ENCODE assay signal across 8 cellular contexts in the genomic region with DNA sequence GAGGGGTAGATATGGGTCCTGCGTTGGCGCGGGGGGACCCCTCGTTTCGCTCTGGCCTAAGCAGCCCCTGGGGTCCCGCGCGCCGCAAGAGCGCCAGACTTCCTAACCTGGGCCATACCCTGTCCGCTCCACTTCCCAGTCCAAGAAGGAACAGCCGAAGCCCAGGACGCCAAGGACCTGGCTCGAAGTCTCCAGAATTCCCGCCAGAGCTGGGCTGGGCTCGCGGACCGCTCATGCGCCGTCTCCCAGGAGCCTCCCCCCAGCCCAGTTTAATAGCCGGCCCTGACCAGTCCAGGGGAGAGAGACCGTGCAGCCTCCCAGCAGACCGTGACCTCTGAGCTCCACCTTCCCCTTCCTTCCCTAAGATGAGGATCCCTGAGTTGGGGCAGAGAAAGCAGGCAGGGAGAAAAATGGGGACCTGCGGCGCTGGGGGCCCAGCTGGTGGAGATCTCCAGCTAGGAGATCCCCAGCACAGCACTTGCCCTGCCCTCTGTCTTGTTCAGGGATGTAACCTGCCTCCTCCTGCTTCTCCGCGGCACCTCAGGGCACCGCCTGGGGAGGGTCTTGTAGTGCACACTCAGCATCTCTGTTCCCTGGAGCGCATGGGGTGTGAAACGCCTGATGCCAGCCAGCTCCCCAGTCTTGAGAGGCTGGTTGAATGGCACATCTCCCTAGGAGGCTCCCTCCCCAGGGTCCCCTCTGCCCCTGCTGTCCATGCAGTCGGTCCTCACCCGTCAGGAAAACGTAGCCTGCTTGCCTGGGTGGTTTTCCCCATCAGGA. TPM values are rescaled to one million over a fixed set of nuclear protein-coding genes. Genes with fewer than 3 reads are reported as not detected.
DNase-seq lines count a peak whose midpoint lies in the region; ATAC-seq and TF ChIP-seq lines count a peak whose summit lies in the region.

No MANE protein-coding gene starts in this region.

- H3K4me3 Mint-ChIP-seq in brain = peak overlapping the region; percentile 84 to 87 (median 84)
- H3K4me3 Mint-ChIP-seq in stimulated activated naive CD8-positive, alpha-beta T cell treated with anti-CD3 and anti-CD28 coated beads, Interleukin-15, Interleukin-2, amounts not matched to agents 100 ng/mL and 50 ng/mL, for 24 hours = peak overlapping the region; percentile 84

- peaks cover 40% of the 10 kb centered on the region for H3K4me1 Mint-ChIP-seq in brain
- peaks cover 40% of the 10 kb centered on the region for H3K4me1 Mint-ChIP-seq in stimulated activated naive CD8-positive, alpha-beta T cell treated with anti-CD3 and anti-CD28 coated beads, Interleukin-15, Interleukin-2, amounts not matched to agents 100 ng/mL and 50 ng/mL, for 24 hours (ENCODE audit: low read depth)

- ATAC-seq in GM19397 (IDR thresholded peaks at IDR 0.05; ENCODE audit: unreplicated experiment) (no peak), GM19035 (IDR thresholded peaks at IDR 0.05; ENCODE audit: unreplicated experiment) (no peak), HG03108 (IDR thresholded peaks at IDR 0.05; ENCODE audit: unreplicated experiment) (no peak)

- H3K36me3 ChIP-seq in kidney epithelial cell (ENCODE audit: control insufficient read depth, insufficient read depth, low read length) = no peaks in the 10 kb centered on the region

- peak overlapping the region; percentile 20 to 67 (median 59) for H3K27ac Mint-ChIP-seq in brain
- peak overlapping the region; percentile 76 for H3K27ac Mint-ChIP-seq in stimulated activated naive CD8-positive, alpha-beta T cell treated with anti-CD3 and anti-CD28 coated beads, Interleukin-15, Interleukin-2, amounts not matched to agents 100 ng/mL and 50 ng/mL, for 24 hours

- peak overlapping the region; percentile 90 for H3K4me3 ChIP-seq in AG09309 (ENCODE audit: control insufficient read depth, low read depth, low read length)
- H3K4me3 ChIP-seq in kidney epithelial cell (ENCODE audit: low read depth, low read length) = peak overlapping the region; percentile 92

- H3K27me3 ChIP-seq in kidney epithelial cell (ENCODE audit: control insufficient read depth, insufficient read depth, low read length) = peaks cover 5% of the 10 kb centered on the region

- DNase-seq in AG09309 (ENCODE audit: low read depth) = no peak
- DNase-seq in HK-2 (ENCODE audit: unreplicated experiment) = peak; percentile 62
- no peak for DNase-seq in kidney epithelial cell (ENCODE audit: low read depth)

- no peaks in the 10 kb centered on the region for H3K36me3 Mint-ChIP-seq in brain
- H3K36me3 Mint-ChIP-seq in stimulated activated naive CD8-positive, alpha-beta T cell treated with anti-CD3 and anti-CD28 coated beads, Interleukin-15, Interleukin-2, amounts not matched to agents 100 ng/mL and 50 ng/mL, for 24 hours (ENCODE audit: low read depth) = peaks cover 9% of the 10 kb centered on the region

- H3K27me3 Mint-ChIP-seq in brain = peaks cover 5% of the 10 kb centered on the region
- no peaks in the 10 kb centered on the region for H3K27me3 Mint-ChIP-seq in stimulated activated naive CD8-positive, alpha-beta T cell treated with anti-CD3 and anti-CD28 coated beads, Interleukin-15, Interleukin-2, amounts not matched to agents 100 ng/mL and 50 ng/mL, for 24 hours

- TF ChIP-seq CTCF in AG09309 (IDR thresholded peaks at IDR 0.05; ENCODE audit: control insufficient read depth, insufficient read depth, low read depth, low read length, missing control alignments) (no peak), brain (conservative IDR thresholded peaks at IDR 0.05) (no peak), kidney epithelial cell (IDR thresholded peaks at IDR 0.05; ENCODE audit: insufficient read depth, low read length, poor library complexity, severe bottlenecking) (no peak)

- no peaks in the 10 kb centered on the region for H3K9me3 Mint-ChIP-seq in brain
- no peaks in the 10 kb centered on the region for H3K9me3 Mint-ChIP-seq in stimulated activated naive CD8-positive, alpha-beta T cell treated with anti-CD3 and anti-CD28 coated beads, Interleukin-15, Interleukin-2, amounts not matched to agents 100 ng/mL and 50 ng/mL, for 24 hours

RNA-seq across cellular contexts. Expression of gene LETM1, which starts 1.2 kb away (rescaled TPM):
- 16.8 TPM for polyA plus RNA-seq in brain (ENCODE audit: insufficient read depth, low read depth, low replicate concordance)
- total RNA-seq in kidney epithelial cell = 41.5 and 49.0 TPM in 2 replicates

RNA-seq across cellular contexts. Expression of gene NSD2, which starts 14.1 kb away (rescaled TPM):
- polyA plus RNA-seq in brain (ENCODE audit: insufficient read depth, low read depth, low replicate concordance) = 72.8 TPM
- 62.4 and 68.5 TPM in 2 replicates for total RNA-seq in kidney epithelial cell
